ENCODE assay signal across 8 cellular contexts in the genomic region with DNA sequence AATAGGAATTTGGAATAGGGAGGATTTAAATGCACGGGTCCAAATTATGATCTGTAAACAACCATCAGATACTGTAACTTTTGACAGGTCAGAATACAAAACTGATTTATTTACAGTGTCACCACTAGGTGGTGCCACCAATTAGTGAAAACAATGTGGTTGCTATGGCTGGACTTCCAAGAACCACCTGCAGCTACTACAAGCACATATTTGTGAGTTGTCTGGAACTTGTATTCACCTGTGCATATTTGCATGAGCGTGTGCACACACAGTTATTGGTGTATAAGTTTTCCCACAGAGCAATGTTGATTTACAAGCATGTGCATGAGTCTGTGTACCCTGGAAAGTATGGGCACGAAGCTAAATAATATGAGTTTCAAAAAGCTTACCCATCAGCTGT. TPM values are rescaled to one million over a fixed set of nuclear protein-coding genes. Genes with fewer than 3 reads are reported as not detected.
DNase-seq lines count a peak whose midpoint lies in the region; ATAC-seq and TF ChIP-seq lines count a peak whose summit lies in the region.

No MANE protein-coding gene starts in this region.

- peaks cover 29% of the 10 kb centered on the region for H3K4me1 ChIP-seq in IMR-90 (ENCODE audit: control insufficient read depth, insufficient read depth, low read length)
- peaks cover 22% of the 10 kb centered on the region for H3K4me1 ChIP-seq in OCI-LY7 (ENCODE audit: insufficient read depth, low read length, poor library complexity, severe bottlenecking)
- peaks cover 38% of the 10 kb centered on the region for H3K4me1 ChIP-seq in mammary epithelial cell (ENCODE audit: insufficient read depth, low read length)
- peaks cover 57% of the 10 kb centered on the region for H3K4me1 ChIP-seq in lower lobe of right lung

- H3K9me3 ChIP-seq in IMR-90 (ENCODE audit: control insufficient read depth, insufficient read depth, low read length) (no peaks in the 10 kb centered on the region), OCI-LY7 (ENCODE audit: low read length) (no peaks in the 10 kb centered on the region), mammary epithelial cell (replicated peaks; ENCODE audit: insufficient read depth, low read length) (no peaks in the 10 kb centered on the region), lower lobe of right lung (no peaks in the 10 kb centered on the region)

- no peak overlapping the region for H2BK15ac ChIP-seq in IMR-90 (ENCODE audit: low read depth, low read length)

- H3K4me2 ChIP-seq in IMR-90 (ENCODE audit: low read depth, low read length) (no peak overlapping the region), OCI-LY7 (ENCODE audit: low read length) (no peak overlapping the region), mammary epithelial cell (ENCODE audit: insufficient read depth, low read depth, low read length) (no peak overlapping the region)

- TF ChIP-seq RAD21 in IMR-90 (IDR thresholded peaks at IDR 0.05; ENCODE audit: low read length) = peak; percentile 73

- H2AK9ac ChIP-seq in IMR-90 (replicated peaks; ENCODE audit: low read depth, low read length, poor library complexity) = no peak overlapping the region

- peak in 1 of 2 donors; percentile 28 for DNase-seq in activated T-cell treated with anti-CD3 and anti-CD28 coated beads, Interleukin-2, amount 50 U/mL, for 72 hours
- DNase-seq in activated T-cell treated with anti-CD3 and anti-CD28 coated beads, Interleukin-2, amount 50 U/mL, for 24 hours = no peak
- DNase-seq in IMR-90 (peak; percentile 65), OCI-LY7 (ENCODE audit: low spot score) (peak; percentile 76), mammary epithelial cell (peak; percentile 59), lower lobe of right lung (no peak), dedifferentiated amniotic fluid mesenchymal stem cell (ENCODE audit: extremely low spot score) (no peak)

- intact Hi-C loops in IMR-90 (cut with micrococcal nuclease) (loop anchor here (1.0 kb wide), 2 partner anchors 42 to 120 kb away; no protein-coding TSS in a partner anchor), OCI-LY7 (cut with micrococcal nuclease; ENCODE audit: unreplicated experiment) (loop anchor here (1.0 kb wide), 2 partner anchors 42 to 120 kb away; no protein-coding TSS in a partner anchor), mammary epithelial cell (cut with micrococcal nuclease) (loop anchor here (1.0 kb wide), 2 partner anchors 8 to 42 kb away; no protein-coding TSS in a partner anchor), lower lobe of right lung (cut with DNase I) (no loop called here)

- POLR2A ChIA-PET in IMR-90 (lab: Charles Lee; ENCODE audit: unreplicated experiment) = interaction anchor here (1.2 kb wide), 1 partner anchor 43 kb away, joined by 4 read pairs; no protein-coding TSS in a partner anchor
- POLR2A ChIA-PET in OCI-LY7 (lab: Charles Lee) = interaction anchor here (1.2 kb wide), 1 partner anchor 42 kb away, joined by 3 read pairs; no protein-coding TSS in a partner anchor

- ATAC-seq in activated T-cell treated with anti-CD3 and anti-CD28 coated beads, Interleukin-2, amount 50 U/mL, for 72 hours (replicated peaks in 1 of 2) = peak; percentile 43 to 59
- ATAC-seq in IMR-90 (ENCODE audit: low read depth) (no peak), lower lobe of right lung (peak; percentile 21 to 30), HG03280 (IDR thresholded peaks at IDR 0.05; ENCODE audit: unreplicated experiment) (no peak)

- H3K36me3 Mint-ChIP-seq in activated T-cell treated with anti-CD3 and anti-CD28 coated beads, Interleukin-2, amount 50 U/mL, for 72 hours (ENCODE audit: insufficient read depth in 2 of 2) = no peaks in the 10 kb centered on the region
- H3K36me3 Mint-ChIP-seq in activated T-cell treated with anti-CD3 and anti-CD28 coated beads, Interleukin-2, amount 50 U/mL, for 24 hours (ENCODE audit: low read depth) = no peaks in the 10 kb centered on the region

- H3K27me3 ChIP-seq in IMR-90 (ENCODE audit: control insufficient read depth, insufficient read depth, low read length) = peaks cover 5% of the 10 kb centered on the region; the same call in 1 of the 2 replicates
- peaks cover 1% of the 10 kb centered on the region for H3K27me3 ChIP-seq in mammary epithelial cell (ENCODE audit: insufficient read depth, low read length)
- H3K27me3 ChIP-seq in lower lobe of right lung (ENCODE audit: low read depth) = no peaks in the 10 kb centered on the region

- no peak overlapping the region for H2BK20ac ChIP-seq in IMR-90 (ENCODE audit: low read depth, low read length)

- no peak overlapping the region for H2BK120ac ChIP-seq in IMR-90 (ENCODE audit: low read depth, low read length)

- no peak overlapping the region for H3K4ac ChIP-seq in IMR-90 (ENCODE audit: low read depth, low read length)

- dilution Hi-C loops in IMR-90 (cut with HindIII; ENCODE audit: low sequenced_read_pairs, unreplicated experiment) (no loop called here), mammary epithelial cell (cut with HindIII; ENCODE audit: low sequenced_read_pairs) (no loop called here)

- H4K91ac ChIP-seq in IMR-90 (ENCODE audit: insufficient read depth, low read depth, low read length) = no peak overlapping the region

- H3K56ac ChIP-seq in IMR-90 (ENCODE audit: extremely low read depth, insufficient read depth, low read length) = no peak overlapping the region

- H3K27ac Mint-ChIP-seq in activated T-cell treated with anti-CD3 and anti-CD28 coated beads, Interleukin-2, amount 50 U/mL, for 72 hours = no peak overlapping the region
- no peak overlapping the region for H3K27ac Mint-ChIP-seq in activated T-cell treated with anti-CD3 and anti-CD28 coated beads, Interleukin-2, amount 50 U/mL, for 24 hours

- H3K4me3 Mint-ChIP-seq in activated T-cell treated with anti-CD3 and anti-CD28 coated beads, Interleukin-2, amount 50 U/mL, for 72 hours = no peak overlapping the region
- no peak overlapping the region for H3K4me3 Mint-ChIP-seq in activated T-cell treated with anti-CD3 and anti-CD28 coated beads, Interleukin-2, amount 50 U/mL, for 24 hours

- TF ChIP-seq CTCF in IMR-90 (conservative IDR thresholded peaks at IDR 0.05; ENCODE audit: low read depth, low read length) (peak; percentile 73), OCI-LY7 (conservative IDR thresholded peaks at IDR 0.05; ENCODE audit: low read length) (peak; percentile 94), mammary epithelial cell (conservative IDR thresholded peaks at IDR 0.05 in 1 of 2, IDR thresholded peaks at IDR 0.05 in 1 of 2; ENCODE audit: extremely low read depth in 1 of 2, insufficient read depth in 1 of 2, low read depth in 1 of 2, low read length in 2 of 2) (peak; percentile 61 to 67), lower lobe of right lung (IDR thresholded peaks at IDR 0.05) (peak; percentile 73)

- peaks cover 8% of the 10 kb centered on the region for H3K4me1 Mint-ChIP-seq in activated T-cell treated with anti-CD3 and anti-CD28 coated beads, Interleukin-2, amount 50 U/mL, for 72 hours (ENCODE audit: low read depth)
- peaks cover 17% of the 10 kb centered on the region for H3K4me1 Mint-ChIP-seq in activated T-cell treated with anti-CD3 and anti-CD28 coated beads, Interleukin-2, amount 50 U/mL, for 24 hours (ENCODE audit: low read depth)

- H4K8ac ChIP-seq in IMR-90 (ENCODE audit: low read depth in 2 of 2, low read length in 2 of 2) = no peak overlapping the region

- no peak overlapping the region for H2BK5ac ChIP-seq in IMR-90 (ENCODE audit: low read depth, low read length, poor library complexity, severe bottlenecking)

- H3K9me3 Mint-ChIP-seq in activated T-cell treated with anti-CD3 and anti-CD28 coated beads, Interleukin-2, amount 50 U/mL, for 72 hours = no peaks in the 10 kb centered on the region
- no peaks in the 10 kb centered on the region for H3K9me3 Mint-ChIP-seq in activated T-cell treated with anti-CD3 and anti-CD28 coated beads, Interleukin-2, amount 50 U/mL, for 24 hours

- H3K23ac ChIP-seq in IMR-90 (ENCODE audit: low read depth, low read length) = no peak overlapping the region

- H2AK5ac ChIP-seq in IMR-90 (ENCODE audit: low read depth, low read length) = no peak overlapping the region

- H3K27ac ChIP-seq in IMR-90 (ENCODE audit: insufficient read depth, low read length) = no peak overlapping the region
- no peak overlapping the region for H3K27ac ChIP-seq in OCI-LY7 (ENCODE audit: low read depth, low read length, poor library complexity, severe bottlenecking)
- H3K27ac ChIP-seq in mammary epithelial cell (ENCODE audit: insufficient read depth, low read depth, low read length) = no peak overlapping the region
- no peak overlapping the region for H3K27ac ChIP-seq in lower lobe of right lung

- BruUV-seq in IMR-90 (replicated peaks; lab: Mats Ljungman, UMichigan) (no TSS peak), OCI-LY7 (replicated peaks; lab: Mats Ljungman, UMichigan) (no TSS peak), mammary epithelial cell (replicated peaks; lab: Mats Ljungman, UMichigan) (no TSS peak)

- H3K9me1 ChIP-seq in IMR-90 (ENCODE audit: insufficient read depth, low read length) = peaks cover 14% of the 10 kb centered on the region

- peaks cover 0 to 16% of the 10 kb centered on the region in 2 experiments; a peak in 2 of 4 replicates for H3K79me1 ChIP-seq in IMR-90 (ENCODE audit: low read depth in 1 of 2, low read length in 2 of 2)

- no peaks in the 10 kb centered on the region for H4K20me1 ChIP-seq in IMR-90 (ENCODE audit: insufficient read depth, low read length)
- H4K20me1 ChIP-seq in OCI-LY7 (ENCODE audit: insufficient read depth, low read length) = no peaks in the 10 kb centered on the region
- no peaks in the 10 kb centered on the region for H4K20me1 ChIP-seq in mammary epithelial cell (ENCODE audit: insufficient read depth, low read length)

- no peaks in the 10 kb centered on the region for H3K9me2 ChIP-seq in OCI-LY7 (ENCODE audit: insufficient read depth, low read length)

- H3K36me3 ChIP-seq in IMR-90 (ENCODE audit: control insufficient read depth, insufficient read depth, low read length) (no peaks in the 10 kb centered on the region), OCI-LY7 (ENCODE audit: insufficient read depth, low read length) (no peaks in the 10 kb centered on the region), mammary epithelial cell (ENCODE audit: insufficient read depth, low read length) (no peaks in the 10 kb centered on the region), lower lobe of right lung (no peaks in the 10 kb centered on the region)

- H4K5ac ChIP-seq in IMR-90 (ENCODE audit: low read depth, low read length) = no peak overlapping the region

- H3K9ac ChIP-seq in IMR-90 (ENCODE audit: low read depth, low read length) (no peak overlapping the region), mammary epithelial cell (ENCODE audit: insufficient read depth, low read length) (no peak overlapping the region)

- TF ChIP-seq POLR2A in IMR-90 (IDR thresholded peaks at IDR 0.05; ENCODE audit: low read depth, low read length) = no peak

- in situ Hi-C loops in IMR-90 (cut with MboI; ENCODE audit: low sequenced_read_pairs) = loop anchor here (5.0 kb wide), 1 partner anchor 44 kb away; no protein-coding TSS in a partner anchor
- in situ Hi-C loops in mammary epithelial cell (cut with MboI; ENCODE audit: low sequenced_read_pairs in 2 of 2) = loop anchor here in 1 of 2 donors (10.0 kb wide), 1 partner anchor 112 kb away; no protein-coding TSS in a partner anchor

- WGBS in IMR-90 (ENCODE audit: extremely low coverage in 2 of 2, insufficient read length in 1 of 2), 2 experiments = no CpG with 5 or more reads among the region's 3 CpGs
- WGBS in mammary epithelial cell (ENCODE audit: low coverage, missing lambda C conversion rate) = 11% methylated on average over 3 of the region's 3 CpGs

- H3K14ac ChIP-seq in IMR-90 (replicated peaks; ENCODE audit: low read depth, low read length) = no peak overlapping the region

- H3K4me3 ChIP-seq in IMR-90 (ENCODE audit: insufficient read depth, low read depth, low read length) (no peak overlapping the region), OCI-LY7 (ENCODE audit: low read depth, low read length, poor library complexity, severe bottlenecking) (no peak overlapping the region), mammary epithelial cell (replicated peaks in 1 of 3; ENCODE audit: insufficient read depth in 1 of 3, low read depth in 2 of 3, low read length in 3 of 3) (no peak overlapping the region), lower lobe of right lung (no peak overlapping the region)

- CTCF ChIA-PET in IMR-90 (lab: Yijun Ruan, JAX) = interaction anchor here (0.6 to 1.6 kb wide), 9 partner anchors 8 to 264 kb away, joined by 3 to 20 read pairs (median 3); no protein-coding TSS in a partner anchor
- CTCF ChIA-PET in OCI-LY7 (lab: Charles Lee; ENCODE audit: unreplicated experiment) = no interaction called here
- CTCF ChIA-PET in mammary epithelial cell (lab: Charles Lee; ENCODE audit: low non-redundant PET) = interaction anchor here (0.6 to 1.2 kb wide), 3 partner anchors 42 to 426 kb away, joined by 5 to 9 read pairs (median 5); no protein-coding TSS in a partner anchor

- no peaks in the 10 kb centered on the region for H3K27me3 Mint-ChIP-seq in activated T-cell treated with anti-CD3 and anti-CD28 coated beads, Interleukin-2, amount 50 U/mL, for 72 hours (ENCODE audit: low read depth)
- no peaks in the 10 kb centered on the region for H3K27me3 Mint-ChIP-seq in activated T-cell treated with anti-CD3 and anti-CD28 coated beads, Interleukin-2, amount 50 U/mL, for 24 hours

- H2AFZ ChIP-seq in IMR-90 (replicated peaks; ENCODE audit: low read length, poor library complexity) = no peak overlapping the region
- H2AFZ ChIP-seq in OCI-LY7 (ENCODE audit: low read length) = no peak overlapping the region
- H2AFZ ChIP-seq in mammary epithelial cell (ENCODE audit: low read depth, low read length) = no peak overlapping the region

- H3K79me2 ChIP-seq in OCI-LY7 (ENCODE audit: insufficient read depth, low read depth, low read length) = no peaks in the 10 kb centered on the region
- no peaks in the 10 kb centered on the region for H3K79me2 ChIP-seq in mammary epithelial cell (ENCODE audit: insufficient read depth, low read length)

- no peak overlapping the region for H3K18ac ChIP-seq in IMR-90 (ENCODE audit: low read depth, low read length)

RNA-seq across cellular contexts. Expression of gene HRCT1, which starts 3.0 kb away (rescaled TPM):
- not detected for total RNA-seq in activated T-cell treated with anti-CD3 and anti-CD28 coated beads, Interleukin-2, amount 50 U/mL, for 72 hours
- total RNA-seq in IMR-90 (2012; rRNA removed) = 1.1 and 1.7 TPM in 2 replicates
- 3.9 and 4.4 TPM in 2 replicates for polyA plus RNA-seq in IMR-90 (2012; rRNA removed)
- 3.5 and 3.6 TPM in 2 replicates for polyA plus RNA-seq in IMR-90 (2012; cell fraction: cytosol; rRNA removed)
- polyA plus RNA-seq in IMR-90 (2012; cell fraction: nucleus; rRNA removed; ENCODE audit: low replicate concordance) = 1.0 and 1.6 TPM in 2 replicates
- not detected in 2 replicates for total RNA-seq in OCI-LY7 (2014; rRNA removed; shearing (Covaris generic))
- not detected in 2 replicates for total RNA-seq in OCI-LY7 (2022)
- total RNA-seq in mammary epithelial cell = 1 to 10 TPM; 1.6 to 4.7 TPM
- polyA plus RNA-seq in mammary epithelial cell = 3.2 TPM
- polyA minus RNA-seq in mammary epithelial cell = not detected
- total RNA-seq in lower lobe of right lung = 8.7 TPM

RNA-seq across cellular contexts. Expression of gene SPAAR, which starts 6.2 kb away (rescaled TPM):
- not detected for total RNA-seq in activated T-cell treated with anti-CD3 and anti-CD28 coated beads, Interleukin-2, amount 50 U/mL, for 72 hours
- total RNA-seq in IMR-90 (2012; rRNA removed) (0.18 and 0.28 TPM in 2 replicates), OCI-LY7 (2022) (not detected in 2 replicates), mammary epithelial cell (under 1 TPM in 1 of 2 donors, not detected in 1; 0.33 TPM), lower lobe of right lung (11.9 TPM)
- polyA plus RNA-seq in IMR-90 (2012; rRNA removed) (0.24 and 0.32 TPM in 2 replicates), mammary epithelial cell (0.27 TPM)
- polyA plus RNA-seq in IMR-90 (2012; cell fraction: cytosol; rRNA removed) = 0.23 TPM in 2 replicates
- polyA plus RNA-seq in IMR-90 (2012; cell fraction: nucleus; rRNA removed; ENCODE audit: low replicate concordance) = 0.59 and 0.69 TPM in 2 replicates
- total RNA-seq in OCI-LY7 (2014; rRNA removed; shearing (Covaris generic)) = not detected in 2 replicates
- not detected for polyA minus RNA-seq in mammary epithelial cell

RNA-seq across cellular contexts. Expression of gene OR13J1, which starts 32.8 kb away (rescaled TPM):
- total RNA-seq in activated T-cell treated with anti-CD3 and anti-CD28 coated beads, Interleukin-2, amount 50 U/mL, for 72 hours = not detected
- total RNA-seq in IMR-90 (2012; rRNA removed) = not detected in 2 replicates
- not detected in 2 replicates for polyA plus RNA-seq in IMR-90 (2012; rRNA removed)
- not detected in 2 replicates for polyA plus RNA-seq in IMR-90 (2012; cell fraction: cytosol; rRNA removed)
- not detected in 2 replicates for polyA plus RNA-seq in IMR-90 (2012; cell fraction: nucleus; rRNA removed; ENCODE audit: low replicate concordance)
- not detected in 2 replicates for total RNA-seq in OCI-LY7 (2014; rRNA removed; shearing (Covaris generic))
- total RNA-seq in OCI-LY7 (2022) = not detected in 2 replicates
- total RNA-seq in mammary epithelial cell = not detected
- not detected for polyA plus RNA-seq in mammary epithelial cell
- not detected for polyA minus RNA-seq in mammary epithelial cell
- total RNA-seq in lower lobe of right lung = not detected

RNA-seq across cellular contexts. Expression of gene OR2S2, which starts 54.9 kb away (rescaled TPM):
- total RNA-seq in activated T-cell treated with anti-CD3 and anti-CD28 coated beads, Interleukin-2, amount 50 U/mL, for 72 hours = not detected
- total RNA-seq in IMR-90 (2012; rRNA removed) = 0.56 and 0.90 TPM in 2 replicates
- polyA plus RNA-seq in IMR-90 (2012; rRNA removed) = 0.20 and 0.46 TPM in 2 replicates
- polyA plus RNA-seq in IMR-90 (2012; cell fraction: cytosol; rRNA removed) = 0.32 TPM in 2 replicates
- polyA plus RNA-seq in IMR-90 (2012; cell fraction: nucleus; rRNA removed; ENCODE audit: low replicate concordance) = 0.72 and 1.7 TPM in 2 replicates
- total RNA-seq in OCI-LY7 (2014; rRNA removed; shearing (Covaris generic)) = not detected in 2 replicates
- total RNA-seq in OCI-LY7 (2022) = not detected in 2 replicates
- total RNA-seq in mammary epithelial cell = under 1 TPM; 0.28 to 0.33 TPM
- polyA plus RNA-seq in mammary epithelial cell = not detected
- polyA minus RNA-seq in mammary epithelial cell = not detected
- total RNA-seq in lower lobe of right lung = not detected

Comparison
In these comparisons a context has a peak if more than half of its experiments do, and no peak if none do; other contexts are left out.
1. ATAC-seq: peak in activated T-cell treated with anti-CD3 and anti-CD28 coated beads, Interleukin-2, amount 50 U/mL, for 72 hours (2 of 2) and lower lobe of right lung (2 of 2); none in IMR-90 (single experiment) and HG03280 (single experiment).
2. DNase-seq: peak in IMR-90 (single experiment), OCI-LY7 (single experiment) and mammary epithelial cell (single experiment); none in activated T-cell treated with anti-CD3 and anti-CD28 coated beads, Interleukin-2, amount 50 U/mL, for 24 hours (single experiment), lower lobe of right lung (single experiment) and dedifferentiated amniotic fluid mesenchymal stem cell (single experiment).
3. Peak in every context shown above with its lines, with median percentiles within 50 percentile points of each other: CTCF ChIP-seq.